In genomic region chr11:12213920-12214319, GRCh38 we compare ENCODE assay signal across 17 cellular contexts.
DNase-seq lines count a peak whose midpoint lies in the region; ATAC-seq and TF ChIP-seq lines count a peak whose summit lies in the region.
"Had no signal": no experiment of that assay in that cellular context is flagged by ENCODE, and none has a peak within 500 bp of the region (broad histone marks: within the 10 kb centered on the region; RNA-seq: fewer than 3 reads in every experiment).

No MANE protein-coding gene starts in this region.

- peaks cover 0 to 19% (median 6%) of the 10 kb centered on the region in 3 donors for H3K36me3 Mint-ChIP-seq in naive thymus-derived CD8-positive, alpha-beta T cell

- no peak overlapping the region for H3K4me2 ChIP-seq in neuronal stem cell (ENCODE audit: insufficient read depth, low read length, poor library complexity, severe bottlenecking)

- POLR2A ChIA-PET in BJ (lab: Charles Lee) (no interaction called here), A673 (lab: Charles Lee; ENCODE audit: low non-redundant PET) (no interaction called here)
- POLR2A ChIA-PET in naive thymus-derived CD8-positive, alpha-beta T cell (lab: Charles Lee) = interaction anchor here (1.4 kb wide), 1 partner anchor 10 kb away, joined by 5 read pairs; no protein-coding TSS in a partner anchor

- H3K36me3 ChIP-seq in BJ (ENCODE audit: control insufficient read depth, insufficient read depth, low read length) = peaks cover 15% of the 10 kb centered on the region
- H3K36me3 ChIP-seq in MG63 = peaks cover 64% of the 10 kb centered on the region
- H3K36me3 ChIP-seq in neuronal stem cell (replicated peaks in 1 of 2; ENCODE audit: control insufficient read depth in 2 of 2, insufficient read depth in 2 of 2, low read length in 2 of 2) = no peaks in the 10 kb centered on the region
- H3K36me3 ChIP-seq in effector memory CD4-positive, alpha-beta T cell (ENCODE audit: control insufficient read depth, insufficient read depth, low read length) = peaks cover 41% of the 10 kb centered on the region
- no peaks in the 10 kb centered on the region for H3K36me3 ChIP-seq in A673 (ENCODE audit: insufficient read depth, low read length, poor library complexity, severe bottlenecking)
- H3K36me3 ChIP-seq: BLaER1 had no signal

- H3K9me3 ChIP-seq in MG63 (no peaks in the 10 kb centered on the region), neuronal stem cell (replicated peaks in 1 of 2; ENCODE audit: control insufficient read depth in 2 of 2, insufficient read depth in 1 of 2, low read depth in 1 of 2, low read length in 2 of 2) (no peaks in the 10 kb centered on the region), A673 (ENCODE audit: low read depth, low read length, poor library complexity, severe bottlenecking) (no peaks in the 10 kb centered on the region)
- no peaks in the 10 kb centered on the region for H3K9me3 ChIP-seq in effector memory CD4-positive, alpha-beta T cell (ENCODE audit: control insufficient read depth, low read length)
- H3K9me3 ChIP-seq: BLaER1 had no signal

- no peak overlapping the region for H2BK120ac ChIP-seq in neuronal stem cell (ENCODE audit: low read depth, low read length)

- H3K4ac ChIP-seq in neuronal stem cell (ENCODE audit: low read length) = no peak overlapping the region

- peaks cover 0 to 3% (median 0%) of the 10 kb centered on the region in 5 donors for H3K27me3 Mint-ChIP-seq in naive thymus-derived CD8-positive, alpha-beta T cell

- TF ChIP-seq CTCF in BJ (IDR thresholded peaks at IDR 0.05; ENCODE audit: insufficient read depth, low read depth, low read length) (no peak), coronary artery (IDR thresholded peaks at IDR 0.05) (no peak), A673 (conservative IDR thresholded peaks at IDR 0.05; ENCODE audit: low read depth, low read length) (no peak)

- DNase-seq in BJ (ENCODE audit: low read depth) (peak; percentile 46), MG63 (peak; percentile 25), coronary artery (ENCODE audit: low spot score) (no peak), neuronal stem cell (ENCODE audit: low spot score) (no peak), hypothalamus (lab: John Stamatoyannopoulos, UW) (no peak), A673 (ENCODE audit: low spot score) (no peak)
- DNase-seq in effector memory CD4-positive, alpha-beta T cell = no peak
- no peak for DNase-seq in naive thymus-derived CD8-positive, alpha-beta T cell
- DNase-seq: activated CD8-positive, alpha-beta memory T cell treated with anti-CD3 and anti-CD28 coated beads, Interleukin-2, amount 50 U/mL, for 4 hours; effector CD4-positive, alpha-beta T cell; NCI-H1436; NCI-H526 treated with DMSO at 0.1 percent for 48 hours; occipital lobe; stimulated activated CD8-positive, alpha-beta memory T cell treated with anti-CD3 and anti-CD28 coated beads, Interleukin-4, amount 100 ng/mL, for 48 hours had no signal

- BruUV-seq in A673 (replicated peaks; lab: Mats Ljungman, UMichigan) = no TSS peak

- no peak overlapping the region for H3K4me3 ChIP-seq in BJ (ENCODE audit: low read depth, low read length)
- no peak overlapping the region for H3K4me3 ChIP-seq in MG63
- H3K4me3 ChIP-seq in coronary artery = no peak overlapping the region
- no peak overlapping the region for H3K4me3 ChIP-seq in neuronal stem cell (ENCODE audit: low read length in 2 of 2)
- H3K4me3 ChIP-seq in effector memory CD4-positive, alpha-beta T cell (ENCODE audit: insufficient read depth, low read depth, low read length, poor library complexity, severe bottlenecking) = no peak overlapping the region
- H3K4me3 ChIP-seq in A673 (ENCODE audit: low read depth, low read length, poor library complexity, severe bottlenecking) = no peak overlapping the region
- H3K4me3 ChIP-seq: BLaER1 had no signal

- H3K27ac Mint-ChIP-seq in naive thymus-derived CD8-positive, alpha-beta T cell = no peak overlapping the region

- WGBS in neuronal stem cell (ENCODE audit: extremely low coverage in 2 of 2, insufficient read length in 2 of 2, insufficient replicate concordance in 1 of 2), 2 donors = no CpG with 5 or more reads among the region's 5 CpGs

- intact Hi-C loops in A673 (cut with micrococcal nuclease; ENCODE audit: unreplicated experiment) = no loop called here

- H3K23ac ChIP-seq in neuronal stem cell (ENCODE audit: low read depth, low read length, poor library complexity) = no peak overlapping the region

- no peak overlapping the region for H2BK15ac ChIP-seq in neuronal stem cell (ENCODE audit: low read length)

- H3K4me1 Mint-ChIP-seq in naive thymus-derived CD8-positive, alpha-beta T cell = peaks cover 5 to 26% (median 24%) of the 10 kb centered on the region in 4 donors

- H3K27me3 ChIP-seq in BJ (ENCODE audit: control insufficient read depth, insufficient read depth, low read length) = no peaks in the 10 kb centered on the region
- no peaks in the 10 kb centered on the region for H3K27me3 ChIP-seq in MG63
- H3K27me3 ChIP-seq in neuronal stem cell (ENCODE audit: control insufficient read depth in 3 of 3, insufficient read depth in 3 of 3, low read depth in 1 of 3, low read length in 3 of 3) = peaks cover 0 to 4% (median 0%) of the 10 kb centered on the region in 3 experiments
- H3K27me3 ChIP-seq in effector memory CD4-positive, alpha-beta T cell (replicated peaks; ENCODE audit: control insufficient read depth, insufficient read depth, low read length, poor library complexity, severe bottlenecking) = no peaks in the 10 kb centered on the region
- H3K27me3 ChIP-seq in A673 (replicated peaks; ENCODE audit: insufficient read depth, low read depth, low read length, poor library complexity) = no peaks in the 10 kb centered on the region
- H3K27me3 ChIP-seq: BLaER1 had no signal

- H3K4me1 ChIP-seq in neuronal stem cell (ENCODE audit: control insufficient read depth in 2 of 2, insufficient read depth in 1 of 2, low read depth in 1 of 2, low read length in 2 of 2) (peaks cover 9 to 16% of the 10 kb centered on the region in 2 donors), A673 (ENCODE audit: insufficient read depth, low read length, poor library complexity, severe bottlenecking) (no peaks in the 10 kb centered on the region)
- no peaks in the 10 kb centered on the region for H3K4me1 ChIP-seq in effector memory CD4-positive, alpha-beta T cell (ENCODE audit: control insufficient read depth, insufficient read depth, low read length, poor library complexity, severe bottlenecking)

- H4K91ac ChIP-seq in neuronal stem cell (ENCODE audit: low read depth, low read length, poor library complexity) = no peak overlapping the region

- no peak overlapping the region for H3K9ac ChIP-seq in neuronal stem cell (ENCODE audit: low read depth, low read length, poor library complexity)
- H3K9ac ChIP-seq: BLaER1 had no signal

- no peak overlapping the region for H2AK5ac ChIP-seq in neuronal stem cell (ENCODE audit: low read depth, low read length)

- CTCF ChIA-PET in BJ (lab: Yijun Ruan, JAX) = no interaction called here
- CTCF ChIA-PET in A673 (lab: Charles Lee) = no interaction called here

- H3K27ac ChIP-seq in coronary artery (peak overlapping the region; percentile 27 to 84), neuronal stem cell (replicated peaks; ENCODE audit: low read length) (no peak overlapping the region), A673 (ENCODE audit: low read depth, low read length, poor library complexity, severe bottlenecking) (no peak overlapping the region)
- no peak overlapping the region for H3K27ac ChIP-seq in effector memory CD4-positive, alpha-beta T cell (ENCODE audit: insufficient read depth, low read length, poor library complexity, severe bottlenecking)
- H3K27ac ChIP-seq: BLaER1, VCaP had no signal

- H3K79me1 ChIP-seq in neuronal stem cell (ENCODE audit: low read depth, low read length) = no peaks in the 10 kb centered on the region

- H3K9me3 Mint-ChIP-seq in naive thymus-derived CD8-positive, alpha-beta T cell = no peaks in the 10 kb centered on the region

- peak overlapping the region; percentile 50 for H3K18ac ChIP-seq in neuronal stem cell (ENCODE audit: low read length)

- no peak overlapping the region for H2BK12ac ChIP-seq in neuronal stem cell (ENCODE audit: low read length)

- H2BK5ac ChIP-seq in neuronal stem cell (ENCODE audit: low read length) = no peak overlapping the region

- no peak overlapping the region for H3K14ac ChIP-seq in neuronal stem cell (ENCODE audit: low read length)

- H4K8ac ChIP-seq in neuronal stem cell (ENCODE audit: low read depth, low read length) = no peak overlapping the region

- H2AFZ ChIP-seq in neuronal stem cell (ENCODE audit: low read length) = no peak overlapping the region

- H3K4me3 Mint-ChIP-seq in naive thymus-derived CD8-positive, alpha-beta T cell = no peak overlapping the region

- no peak for ATAC-seq in naive thymus-derived CD8-positive, alpha-beta T cell
- ATAC-seq: Right ventricle myocardium inferior had no signal

Comparison
In these comparisons a context has a peak if more than half of its experiments do, and no peak if none do; other contexts are left out.
1. DNase-seq: peak in BJ (single experiment) and MG63 (single experiment); none in coronary artery (single experiment), neuronal stem cell (single experiment), hypothalamus (0 of 51), effector memory CD4-positive, alpha-beta T cell (0 of 3), naive thymus-derived CD8-positive, alpha-beta T cell (0 of 10) and A673 (single experiment).
2. H3K27ac ChIP-seq: peak in coronary artery (2 of 2); none in neuronal stem cell (single experiment), effector memory CD4-positive, alpha-beta T cell (single experiment) and A673 (single experiment).